20 cellular contexts compared by ENCODE assay signal in genomic region chrX:125694171-125694570, GRCh38.
A peak's percentile ranks its signal among the peaks of the same experiment; 100 is the strongest.
DNase-seq lines count a peak whose midpoint lies in the region; FAIRE-seq and TF ChIP-seq lines count a peak whose summit lies in the region.
"Had no signal": no experiment of that assay in that cellular context is flagged by ENCODE, and none has a peak within 500 bp of the region (broad histone marks: within the 10 kb centered on the region; RNA-seq: fewer than 3 reads in every experiment).

No MANE protein-coding gene starts in this region.

- no peak overlapping the region for H2BK120ac ChIP-seq in H1 (replicated peaks; ENCODE audit: low read depth, low read length)

- TF ChIP-seq CTCF in H1 (IDR thresholded peaks at IDR 0.05; ENCODE audit: control extremely low read depth in 1 of 3, insufficient read depth in 1 of 3, low read depth in 1 of 3, low read length in 3 of 3), result no peak

- H2BK20ac ChIP-seq in H1 (ENCODE audit: low read length), result no peak overlapping the region

- H3K4me1 ChIP-seq in H1 (replicated peaks in 1 of 4; ENCODE audit: control insufficient read depth in 3 of 4, insufficient read depth in 4 of 4, low read length in 3 of 4), result no peaks in the 10 kb centered on the region
- H3K4me1 ChIP-seq: BLaER1 treated with 17β-estradiol and CSF1 and Interleukin-3, amounts not matched to agents 10 nM and 100 nM; Caco-2 had no signal

- H2BK15ac ChIP-seq in H1 (ENCODE audit: low read length), result no peak overlapping the region

- no peaks in the 10 kb centered on the region for H3K36me3 ChIP-seq in H1 (ENCODE audit: control insufficient read depth in 2 of 4, insufficient read depth in 4 of 4, low read length in 3 of 4)
- H3K36me3 ChIP-seq: BLaER1 treated with 17β-estradiol and CSF1 and Interleukin-3, amounts not matched to agents 10 nM and 100 nM had no signal

- no peak overlapping the region for H3K4me2 ChIP-seq in H1 (ENCODE audit: insufficient read depth in 1 of 2, low read depth in 2 of 2, low read length in 2 of 2)
- H3K4me2 ChIP-seq: BLaER1 treated with 17β-estradiol and CSF1 and Interleukin-3, amounts not matched to agents 10 nM and 100 nM had no signal

- no peak overlapping the region for H2AK5ac ChIP-seq in H1 (ENCODE audit: low read depth, low read length)

- H3K18ac ChIP-seq in H1 (ENCODE audit: extremely low read depth, low read length), result no peak overlapping the region

- no peak overlapping the region for H2BK12ac ChIP-seq in H1 (ENCODE audit: low read depth, low read length)

- H4K91ac ChIP-seq in H1 (replicated peaks; ENCODE audit: insufficient read length, low read length), result no peak overlapping the region

- no peak overlapping the region for H3K23ac ChIP-seq in H1 (ENCODE audit: insufficient read length)

- H3K4me3 ChIP-seq in H1 (ENCODE audit: extremely low read depth in 1 of 4, insufficient read depth in 2 of 4, low read depth in 3 of 4, low read length in 4 of 4), result no peak overlapping the region
- H3K4me3 ChIP-seq: BLaER1 treated with 17β-estradiol and CSF1 and Interleukin-3, amounts not matched to agents 10 nM and 100 nM had no signal

- DNase-seq in NCI-H774 (lab: John Stamatoyannopoulos, UW) (peak; percentile 10), H1 (ENCODE audit: low read depth in 1 of 2, low spot score in 2 of 2) (no peak), SHP77 (lab: John Stamatoyannopoulos, UW) (no peak), mucosa of gallbladder (ENCODE audit: low spot score) (no peak)
- no peak for DNase-seq in activated effector memory CD4-positive, alpha-beta T cell treated with anti-CD3 and anti-CD28 coated beads, Interleukin-2, amount 50 U/mL, for 16 hours
- DNase-seq: 8988T; AML-193; Caco-2; Calu3; CD4-positive, alpha-beta T cell; CD8-positive, alpha-beta T cell; DMS79 treated with DMSO at 0.1 percent for 48 hours; GF-D8 had no signal

- WGBS in H1 (ENCODE audit: extremely low coverage in 1 of 2, insufficient coverage in 1 of 2, insufficient read length in 1 of 2, insufficient replicate concordance in 2 of 2, low coverage in 1 of 2, low lambda C conversion rate in 2 of 2, missing lambda C conversion rate in 1 of 2), 2 experiments, result 100% methylated on average over 1 of the region's 1 CpG; no CpG with 5 or more reads in 1 of the 2 experiments

- peak; percentile 36 for FAIRE-seq in H1 (lab: Jason Lieb, UNC)
- FAIRE-seq: A204.1, D721Med, G401.6, GM12891, GM19239 had no signal

- CTCF ChIA-PET in H1 (lab: Charles Lee; ENCODE audit: partially characterized antibody), result interaction anchor here (1.6 kb wide), 1 partner anchor 16 kb away, joined by 3 read pairs; no protein-coding TSS in a partner anchor

- no peaks in the 10 kb centered on the region for H3K79me1 ChIP-seq in H1 (ENCODE audit: low read depth, low read length)

- no peak overlapping the region for H2AFZ ChIP-seq in H1 (ENCODE audit: low read length)

- no peaks in the 10 kb centered on the region for H3K27me3 ChIP-seq in H1 (replicated peaks in 1 of 4; ENCODE audit: control insufficient read depth in 3 of 4, extremely low read depth in 1 of 4, insufficient read depth in 3 of 4, low read length in 3 of 4)

- no peak overlapping the region for H3K4ac ChIP-seq in H1 (replicated peaks; ENCODE audit: insufficient read length, low read depth, low read length)

- H3K14ac ChIP-seq in H1 (ENCODE audit: insufficient read length), result no peak overlapping the region

- H4K8ac ChIP-seq in H1 (ENCODE audit: extremely low read depth, insufficient read depth, low read length), result no peak overlapping the region

- no peak overlapping the region for H3K9ac ChIP-seq in H1 (replicated peaks in 1 of 4; ENCODE audit: extremely low read depth in 1 of 4, low read depth in 3 of 4, low read length in 3 of 4)
- H3K9ac ChIP-seq: BLaER1 treated with 17β-estradiol and CSF1 and Interleukin-3, amounts not matched to agents 10 nM and 100 nM had no signal

- no peak overlapping the region for H3K27ac ChIP-seq in H1 (ENCODE audit: low read depth, low read length)
- H3K27ac ChIP-seq: BLaER1 treated with 17β-estradiol and CSF1 and Interleukin-3, amounts not matched to agents 10 nM and 100 nM; C4-2B had no signal

- no peaks in the 10 kb centered on the region for H3K79me2 ChIP-seq in H1 (ENCODE audit: control insufficient read depth in 1 of 2, insufficient read depth in 2 of 2, low read length in 2 of 2)

- no peak for TF ChIP-seq POLR2A in H1 (IDR thresholded peaks at IDR 0.05; ENCODE audit: control extremely low read depth in 1 of 2, low read depth in 2 of 2, low read length in 2 of 2)

- no peak for TF ChIP-seq EP300 in H1 (IDR thresholded peaks at IDR 0.05; ENCODE audit: borderline replicate concordance in 1 of 2, low read depth in 2 of 2, low read length in 2 of 2)

- TF ChIP-seq RAD21 in H1 (IDR thresholded peaks at IDR 0.05 in 1 of 2, conservative IDR thresholded peaks at IDR 0.05 in 1 of 2; ENCODE audit: low read depth in 2 of 2, low read length in 2 of 2), result no peak

- POLR2A ChIA-PET in H1 (lab: Charles Lee; ENCODE audit: partially characterized antibody), result no interaction called here

- H4K5ac ChIP-seq in H1 (ENCODE audit: insufficient read length, low read depth, low read length), result no peak overlapping the region

- no peaks in the 10 kb centered on the region for H3K9me3 ChIP-seq in H1 (ENCODE audit: insufficient read depth in 2 of 2, low read depth in 1 of 2, low read length in 1 of 2)
- H3K9me3 ChIP-seq: Caco-2 had no signal

- H3K56ac ChIP-seq in H1 (replicated peaks; ENCODE audit: insufficient read length, low read depth, low read length), result no peak overlapping the region

- H4K20me1 ChIP-seq in H1 (replicated peaks in 1 of 2; ENCODE audit: control insufficient read depth in 1 of 2, insufficient read depth in 2 of 2, low read length in 2 of 2), result no peaks in the 10 kb centered on the region
- H4K20me1 ChIP-seq: BLaER1 treated with 17β-estradiol and CSF1 and Interleukin-3, amounts not matched to agents 10 nM and 100 nM had no signal

- no peak overlapping the region for H2BK5ac ChIP-seq in H1 (ENCODE audit: low read depth, low read length)

- H3K23me2 ChIP-seq in H1 (ENCODE audit: low read depth, low read length), result no peaks in the 10 kb centered on the region

TF ChIP-seq in H1, 55 proteins besides CTCF, POLR2A, EP300 and RAD21:
- no peak for TF ChIP-seq YY1 (IDR thresholded peaks at IDR 0.05; ENCODE audit: low read depth, low read length)
- no peak for TF ChIP-seq RBBP5 (IDR thresholded peaks at IDR 0.05; ENCODE audit: borderline replicate concordance, low read depth, low read length)
- TF ChIP-seq POLR2AphosphoS5 (IDR thresholded peaks at IDR 0.05; ENCODE audit: low read depth, low read length), result no peak
- no peak for TF ChIP-seq CTBP2 (IDR thresholded peaks at IDR 0.05; ENCODE audit: borderline replicate concordance, insufficient read depth, insufficient read length, low read length)
- no peak for TF ChIP-seq CBX8 (IDR thresholded peaks at IDR 0.05; ENCODE audit: borderline replicate concordance, low read depth, low read length)
- no peak for TF ChIP-seq SUZ12 (IDR thresholded peaks at IDR 0.05; ENCODE audit: low read length)
- no peak for TF ChIP-seq RNF2 (IDR thresholded peaks at IDR 0.05; ENCODE audit: borderline replicate concordance, low read depth, low read length, missing control alignments, poor library complexity, severe bottlenecking)
- TF ChIP-seq EGR1 (IDR thresholded peaks at IDR 0.05; ENCODE audit: borderline replicate concordance, low read depth, low read length), result no peak
- TF ChIP-seq SP1 (IDR thresholded peaks at IDR 0.05; ENCODE audit: low read depth, low read length), result no peak
- no peak for TF ChIP-seq MAX (IDR thresholded peaks at IDR 0.05)
- no peak for TF ChIP-seq NRF1 (IDR thresholded peaks at IDR 0.05; ENCODE audit: low read depth, low read length)
- no peak for TF ChIP-seq BRCA1 (IDR thresholded peaks at IDR 0.05; ENCODE audit: low read depth, low read length)
- TF ChIP-seq SP4 (IDR thresholded peaks at IDR 0.05; ENCODE audit: low read length), result no peak
- TF ChIP-seq, protein P1, sequence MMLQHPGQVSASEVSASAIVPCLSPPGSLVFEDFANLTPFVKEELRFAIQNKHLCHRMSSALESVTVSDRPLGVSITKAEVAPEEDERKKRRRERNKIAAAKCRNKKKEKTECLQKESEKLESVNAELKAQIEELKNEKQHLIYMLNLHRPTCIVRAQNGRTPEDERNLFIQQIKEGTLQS (IDR thresholded peaks at IDR 0.05; ENCODE audit: insufficient read depth, low read depth, low read length), result no peak
- no peak for TF ChIP-seq RFX5 (IDR thresholded peaks at IDR 0.05; ENCODE audit: borderline replicate concordance, low read depth, low read length)
- no peak for TF ChIP-seq NANOG (IDR thresholded peaks at IDR 0.05; ENCODE audit: insufficient read depth, low read depth, low read length, poor library complexity, severe bottlenecking)
